Comparison of ENCODE assay signal across 1 cellular context in genomic region chr14:94079891-94080605, GRCh38.
TF ChIP-seq lines count a peak whose summit lies in the region.

No MANE protein-coding gene starts in this region.

TF ChIP-seq in GM23338, 12 proteins besides CTCF, POLR2A, EP300 and RAD21 (continued from another document):
- TF ChIP-seq, protein P1, sequence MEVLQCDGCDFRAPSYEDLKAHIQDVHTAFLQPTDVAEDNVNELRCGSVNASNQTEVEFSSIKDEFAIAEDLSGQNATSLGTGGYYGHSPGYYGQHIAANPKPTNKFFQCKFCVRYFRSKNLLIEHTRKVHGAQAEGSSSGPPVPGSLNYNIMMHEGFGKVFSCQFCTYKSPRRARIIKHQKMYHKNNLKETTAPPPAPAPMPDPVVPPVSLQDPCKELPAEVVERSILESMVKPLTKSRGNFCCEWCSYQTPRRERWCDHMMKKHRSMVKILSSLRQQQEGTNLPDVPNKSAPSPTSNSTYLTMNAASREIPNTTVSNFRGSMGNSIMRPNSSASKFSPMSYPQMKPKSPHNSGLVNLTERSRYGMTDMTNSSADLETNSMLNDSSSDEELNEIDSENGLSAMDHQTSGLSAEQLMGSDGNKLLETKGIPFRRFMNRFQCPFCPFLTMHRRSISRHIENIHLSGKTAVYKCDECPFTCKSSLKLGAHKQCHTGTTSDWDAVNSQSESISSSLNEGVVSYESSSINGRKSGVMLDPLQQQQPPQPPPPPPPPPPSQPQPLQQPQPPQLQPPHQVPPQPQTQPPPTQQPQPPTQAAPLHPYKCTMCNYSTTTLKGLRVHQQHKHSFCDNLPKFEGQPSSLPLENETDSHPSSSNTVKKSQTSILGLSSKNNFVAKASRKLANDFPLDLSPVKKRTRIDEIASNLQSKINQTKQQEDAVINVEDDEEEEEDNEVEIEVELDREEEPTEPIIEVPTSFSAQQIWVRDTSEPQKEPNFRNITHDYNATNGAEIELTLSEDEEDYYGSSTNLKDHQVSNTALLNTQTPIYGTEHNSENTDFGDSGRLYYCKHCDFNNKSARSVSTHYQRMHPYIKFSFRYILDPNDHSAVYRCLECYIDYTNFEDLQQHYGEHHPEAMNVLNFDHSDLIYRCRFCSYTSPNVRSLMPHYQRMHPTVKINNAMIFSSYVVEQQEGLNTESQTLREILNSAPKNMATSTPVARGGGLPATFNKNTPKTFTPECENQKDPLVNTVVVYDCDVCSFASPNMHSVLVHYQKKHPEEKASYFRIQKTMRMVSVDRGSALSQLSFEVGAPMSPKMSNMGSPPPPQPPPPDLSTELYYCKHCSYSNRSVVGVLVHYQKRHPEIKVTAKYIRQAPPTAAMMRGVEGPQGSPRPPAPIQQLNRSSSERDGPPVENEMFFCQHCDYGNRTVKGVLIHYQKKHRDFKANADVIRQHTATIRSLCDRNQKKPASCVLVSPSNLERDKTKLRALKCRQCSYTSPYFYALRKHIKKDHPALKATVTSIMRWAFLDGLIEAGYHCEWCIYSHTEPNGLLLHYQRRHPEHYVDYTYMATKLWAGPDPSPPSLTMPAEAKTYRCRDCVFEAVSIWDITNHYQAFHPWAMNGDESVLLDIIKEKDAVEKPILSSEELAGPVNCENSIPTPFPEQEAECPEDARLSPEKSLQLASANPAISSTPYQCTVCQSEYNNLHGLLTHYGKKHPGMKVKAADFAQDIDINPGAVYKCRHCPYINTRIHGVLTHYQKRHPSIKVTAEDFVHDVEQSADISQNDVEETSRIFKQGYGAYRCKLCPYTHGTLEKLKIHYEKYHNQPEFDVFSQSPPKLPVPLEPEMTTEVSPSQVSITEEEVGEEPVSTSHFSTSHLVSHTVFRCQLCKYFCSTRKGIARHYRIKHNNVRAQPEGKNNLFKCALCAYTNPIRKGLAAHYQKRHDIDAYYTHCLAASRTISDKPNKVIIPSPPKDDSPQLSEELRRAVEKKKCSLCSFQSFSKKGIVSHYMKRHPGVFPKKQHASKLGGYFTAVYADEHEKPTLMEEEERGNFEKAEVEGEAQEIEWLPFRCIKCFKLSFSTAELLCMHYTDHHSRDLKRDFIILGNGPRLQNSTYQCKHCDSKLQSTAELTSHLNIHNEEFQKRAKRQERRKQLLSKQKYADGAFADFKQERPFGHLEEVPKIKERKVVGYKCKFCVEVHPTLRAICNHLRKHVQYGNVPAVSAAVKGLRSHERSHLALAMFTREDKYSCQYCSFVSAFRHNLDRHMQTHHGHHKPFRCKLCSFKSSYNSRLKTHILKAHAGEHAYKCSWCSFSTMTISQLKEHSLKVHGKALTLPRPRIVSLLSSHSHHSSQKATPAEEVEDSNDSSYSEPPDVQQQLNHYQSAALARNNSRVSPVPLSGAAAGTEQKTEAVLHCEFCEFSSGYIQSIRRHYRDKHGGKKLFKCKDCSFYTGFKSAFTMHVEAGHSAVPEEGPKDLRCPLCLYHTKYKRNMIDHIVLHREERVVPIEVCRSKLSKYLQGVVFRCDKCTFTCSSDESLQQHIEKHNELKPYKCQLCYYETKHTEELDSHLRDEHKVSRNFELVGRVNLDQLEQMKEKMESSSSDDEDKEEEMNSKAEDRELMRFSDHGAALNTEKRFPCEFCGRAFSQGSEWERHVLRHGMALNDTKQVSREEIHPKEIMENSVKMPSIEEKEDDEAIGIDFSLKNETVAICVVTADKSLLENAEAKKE (CRISPR knock-in tag; IDR thresholded peaks at IDR 0.05), result no peak
- TF ChIP-seq STAT1 (IDR thresholded peaks at IDR 0.05; ENCODE audit: unreplicated experiment) (no peak), REST (IDR thresholded peaks at IDR 0.05; ENCODE audit: unreplicated experiment) (no peak), ZNF331 (CRISPR knock-in tag; IDR thresholded peaks at IDR 0.05; ENCODE audit: low read depth) (no peak), EZH2phosphoT487 (IDR thresholded peaks at IDR 0.05; ENCODE audit: unreplicated experiment) (no peak), ZNF114 (CRISPR knock-in tag; IDR thresholded peaks at IDR 0.05) (no peak), POLR2AphosphoS5 (IDR thresholded peaks at IDR 0.05; ENCODE audit: low read depth) (no peak), EZH2 (IDR thresholded peaks at IDR 0.05; ENCODE audit: low read depth, unreplicated experiment) (no peak), ETS1 (IDR thresholded peaks at IDR 0.05) (no peak), JUNB (IDR thresholded peaks at IDR 0.05; ENCODE audit: unreplicated experiment) (no peak)
